Comparison of ENCODE assay signal across 11 cellular contexts in genomic region chr3:125602752-125603649, GRCh38. TPM values are rescaled to one million over a fixed set of nuclear protein-coding genes. Genes with fewer than 3 reads are reported as not detected.
A peak's percentile ranks its signal among the peaks of the same experiment; 100 is the strongest.
DNase-seq lines count a peak whose midpoint lies in the region; ATAC-seq, FAIRE-seq and TF ChIP-seq lines count a peak whose summit lies in the region.
"Had no signal": no experiment of that assay in that cellular context is flagged by ENCODE, and none has a peak within 500 bp of the region (broad histone marks: within the 10 kb centered on the region; RNA-seq: fewer than 3 reads in every experiment).

No MANE protein-coding gene starts in this region.

- H3K4me3 ChIP-seq in K562 (no peak overlapping the region), uterus (peak overlapping the region; percentile 19 to 20)
- H3K4me3 ChIP-seq: heart right ventricle had no signal

- DNase-seq in NCI-H1417 (lab: John Stamatoyannopoulos, UW) (peak; percentile 8 to 55 (median 31)), NCI-H1417 treated with DMSO at 0.1 percent for 48 hours (lab: John Stamatoyannopoulos, UW) (no peak), K562 (ENCODE audit: extremely low read depth in 1 of 4, low spot score in 3 of 4) (no peak), kidney tubule cell (ENCODE audit: low spot score) (peak; percentile 97), uterus (no peak), SKM-1 (lab: John Stamatoyannopoulos, UW; ENCODE audit: unreplicated experiment) (no peak)
- DNase-seq: activated CD4-positive, alpha-beta T cell treated with anti-CD3 and anti-CD28 coated beads, Interleukin-2, amount 50 U/mL, for 48 hours; AML-193; heart right ventricle had no signal

- FAIRE-seq in K562 (lab: Jason Lieb, UNC), result no peak

- H3K4me1 ChIP-seq in K562 (replicated peaks in 1 of 2; ENCODE audit: control insufficient read depth in 2 of 2, insufficient read depth in 2 of 2, low read length in 2 of 2) (no peaks in the 10 kb centered on the region), uterus (no peaks in the 10 kb centered on the region)
- H3K4me1 ChIP-seq: heart right ventricle had no signal

- TF ChIP-seq CTCF in K562 (IDR thresholded peaks at IDR 0.05 in 2 of 3, conservative IDR thresholded peaks at IDR 0.05 in 1 of 3; ENCODE audit: insufficient read depth in 2 of 3, low read depth in 1 of 3, low read length in 3 of 3) (no peak), uterus (IDR thresholded peaks at IDR 0.05) (peak in 1 of 4 experiments; percentile 9)

- no peak overlapping the region for H2AFZ ChIP-seq in K562 (ENCODE audit: low read depth, low read length)

- H3K79me2 ChIP-seq in K562 (ENCODE audit: control insufficient read depth, insufficient read depth, low read length), result no peaks in the 10 kb centered on the region

- in situ Hi-C loops in K562 (cut with MboI), result no loop called here

- H3K27ac ChIP-seq in K562 (ENCODE audit: extremely low read depth, low read depth, low read length) (no peak overlapping the region), uterus (peak overlapping the region; percentile 55 to 61)
- H3K27ac ChIP-seq: heart right ventricle had no signal

- ATAC-seq in K562 (no peak), GM18868 (IDR thresholded peaks at IDR 0.05; ENCODE audit: unreplicated experiment) (no peak), HG02884 (IDR thresholded peaks at IDR 0.05; ENCODE audit: unreplicated experiment) (no peak)
- ATAC-seq: heart right ventricle had no signal

- H3K36me3 ChIP-seq in K562 (ENCODE audit: control insufficient read depth, insufficient read depth, low read length), result no peaks in the 10 kb centered on the region
- H3K36me3 ChIP-seq in uterus, result no peaks in the 10 kb centered on the region
- H3K36me3 ChIP-seq: heart right ventricle had no signal

- TF ChIP-seq RAD21 in K562 (CRISPR knock-in tag; conservative IDR thresholded peaks at IDR 0.05 in 1 of 2, IDR thresholded peaks at IDR 0.05 in 1 of 2), result no peak

- TF ChIP-seq POLR2A in K562 (conservative IDR thresholded peaks at IDR 0.05), result no peak
- TF ChIP-seq POLR2A in uterus (IDR thresholded peaks at IDR 0.05), result no peak

- H3K9me1 ChIP-seq in K562 (ENCODE audit: control insufficient read depth, insufficient read depth, low read length), result no peaks in the 10 kb centered on the region

- no peak overlapping the region for H3K9ac ChIP-seq in K562 (ENCODE audit: insufficient read depth in 1 of 2, low read depth in 2 of 2, low read length in 2 of 2)

- intact Hi-C loops in K562 (cut with micrococcal nuclease), result no loop called here
- intact Hi-C loops in uterus (cut with DNase I; ENCODE audit: low total_unique reads), result no loop called here

- TF ChIP-seq EP300 in K562 (IDR thresholded peaks at IDR 0.05; ENCODE audit: low read length), result no peak

- POLR2A ChIA-PET in K562 (lab: Yijun Ruan, JAX), result no interaction called here

- BruUV-seq in K562 (replicated peaks; lab: Mats Ljungman, UMichigan), result no TSS peak

- WGBS in K562 (ENCODE audit: insufficient coverage, low coverage, missing lambda C conversion rate), result 5% methylated on average over 10 of the region's 10 CpGs

- H4K20me1 ChIP-seq in K562 (replicated peaks; ENCODE audit: control insufficient read depth, insufficient read depth, low read length), result no peaks in the 10 kb centered on the region

- no peaks in the 10 kb centered on the region; the same call in 1 of the 2 replicates for H3K9me3 ChIP-seq in K562 (replicated peaks; ENCODE audit: control insufficient read depth, insufficient read depth, low read depth, low read length)
- H3K9me3 ChIP-seq in uterus, result no peaks in the 10 kb centered on the region

- H3K4me2 ChIP-seq in K562 (ENCODE audit: insufficient read depth, low read length), result no peak overlapping the region

- CTCF ChIA-PET in K562 (lab: Yijun Ruan, JAX; ENCODE audit: low intra/inter-chr PET ratio), result no interaction called here

- no peaks in the 10 kb centered on the region for H3K27me3 ChIP-seq in K562 (ENCODE audit: control insufficient read depth in 2 of 2, insufficient read depth in 2 of 2, low read length in 2 of 2)
- H3K27me3 ChIP-seq in uterus, result no peaks in the 10 kb centered on the region
- H3K27me3 ChIP-seq: heart right ventricle had no signal

TF ChIP-seq in K562, 482 proteins besides CTCF, POLR2A, EP300 and RAD21 (continues in another document):
- TF ChIP-seq USF2 (CRISPR knock-in tag; IDR thresholded peaks at IDR 0.05) (peak; percentile 54), TARDBP (IDR thresholded peaks at IDR 0.05) (no peak), RAD51 (IDR thresholded peaks at IDR 0.05; ENCODE audit: borderline replicate concordance, low read depth) (peak; percentile 79), TOE1 (IDR thresholded peaks at IDR 0.05; ENCODE audit: borderline replicate concordance) (peak; percentile 50; the same call in 1 of the 2 replicates), TOE1 (CRISPR knock-in tag; IDR thresholded peaks at IDR 0.05; ENCODE audit: borderline replicate concordance, low read depth) (no peak), ARID2 (IDR thresholded peaks at IDR 0.05) (no peak)
- TF ChIP-seq, protein P1, sequence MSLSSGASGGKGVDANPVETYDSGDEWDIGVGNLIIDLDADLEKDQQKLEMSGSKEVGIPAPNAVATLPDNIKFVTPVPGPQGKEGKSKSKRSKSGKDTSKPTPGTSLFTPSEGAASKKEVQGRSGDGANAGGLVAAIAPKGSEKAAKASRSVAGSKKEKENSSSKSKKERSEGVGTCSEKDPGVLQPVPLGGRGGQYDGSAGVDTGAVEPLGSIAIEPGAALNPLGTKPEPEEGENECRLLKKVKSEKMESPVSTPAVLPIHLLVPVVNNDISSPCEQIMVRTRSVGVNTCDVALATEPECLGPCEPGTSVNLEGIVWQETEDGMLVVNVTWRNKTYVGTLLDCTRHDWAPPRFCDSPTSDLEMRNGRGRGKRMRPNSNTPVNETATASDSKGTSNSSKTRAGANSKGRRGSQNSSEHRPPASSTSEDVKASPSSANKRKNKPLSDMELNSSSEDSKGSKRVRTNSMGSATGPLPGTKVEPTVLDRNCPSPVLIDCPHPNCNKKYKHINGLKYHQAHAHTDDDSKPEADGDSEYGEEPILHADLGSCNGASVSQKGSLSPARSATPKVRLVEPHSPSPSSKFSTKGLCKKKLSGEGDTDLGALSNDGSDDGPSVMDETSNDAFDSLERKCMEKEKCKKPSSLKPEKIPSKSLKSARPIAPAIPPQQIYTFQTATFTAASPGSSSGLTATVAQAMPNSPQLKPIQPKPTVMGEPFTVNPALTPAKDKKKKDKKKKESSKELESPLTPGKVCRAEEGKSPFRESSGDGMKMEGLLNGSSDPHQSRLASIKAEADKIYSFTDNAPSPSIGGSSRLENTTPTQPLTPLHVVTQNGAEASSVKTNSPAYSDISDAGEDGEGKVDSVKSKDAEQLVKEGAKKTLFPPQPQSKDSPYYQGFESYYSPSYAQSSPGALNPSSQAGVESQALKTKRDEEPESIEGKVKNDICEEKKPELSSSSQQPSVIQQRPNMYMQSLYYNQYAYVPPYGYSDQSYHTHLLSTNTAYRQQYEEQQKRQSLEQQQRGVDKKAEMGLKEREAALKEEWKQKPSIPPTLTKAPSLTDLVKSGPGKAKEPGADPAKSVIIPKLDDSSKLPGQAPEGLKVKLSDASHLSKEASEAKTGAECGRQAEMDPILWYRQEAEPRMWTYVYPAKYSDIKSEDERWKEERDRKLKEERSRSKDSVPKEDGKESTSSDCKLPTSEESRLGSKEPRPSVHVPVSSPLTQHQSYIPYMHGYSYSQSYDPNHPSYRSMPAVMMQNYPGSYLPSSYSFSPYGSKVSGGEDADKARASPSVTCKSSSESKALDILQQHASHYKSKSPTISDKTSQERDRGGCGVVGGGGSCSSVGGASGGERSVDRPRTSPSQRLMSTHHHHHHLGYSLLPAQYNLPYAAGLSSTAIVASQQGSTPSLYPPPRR (CRISPR knock-in tag; IDR thresholded peaks at IDR 0.05; ENCODE audit: borderline replicate concordance), result no peak
- TF ChIP-seq, protein P2, sequence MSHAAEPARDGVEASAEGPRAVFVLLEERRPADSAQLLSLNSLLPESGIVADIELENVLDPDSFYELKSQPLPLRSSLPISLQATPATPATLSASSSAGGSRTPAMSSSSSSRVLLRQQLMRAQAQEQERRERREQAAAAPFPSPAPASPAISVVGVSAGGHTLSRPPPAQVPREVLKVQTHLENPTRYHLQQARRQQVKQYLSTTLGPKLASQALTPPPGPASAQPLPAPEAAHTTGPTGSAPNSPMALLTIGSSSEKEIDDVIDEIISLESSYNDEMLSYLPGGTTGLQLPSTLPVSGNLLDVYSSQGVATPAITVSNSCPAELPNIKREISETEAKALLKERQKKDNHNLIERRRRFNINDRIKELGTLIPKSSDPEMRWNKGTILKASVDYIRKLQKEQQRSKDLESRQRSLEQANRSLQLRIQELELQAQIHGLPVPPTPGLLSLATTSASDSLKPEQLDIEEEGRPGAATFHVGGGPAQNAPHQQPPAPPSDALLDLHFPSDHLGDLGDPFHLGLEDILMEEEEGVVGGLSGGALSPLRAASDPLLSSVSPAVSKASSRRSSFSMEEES (CRISPR knock-in tag; IDR thresholded peaks at IDR 0.05), result peak; percentile 83

RNA-seq across cellular contexts. Expression of gene OSBPL11, which starts 7.7 kb away (rescaled TPM):
- 2.5 and 6.6 TPM in 2 replicates for total RNA-seq in K562 (2011; cell fraction: chromatin; rRNA removed; ENCODE audit: low replicate concordance)
- total RNA-seq in K562 (2011; cell fraction: nucleolus; rRNA removed), result 1.8 and 2.1 TPM in 2 replicates
- total RNA-seq in K562 (2011; cell fraction: nucleoplasm; rRNA removed), result 2.9 and 3.1 TPM in 2 replicates
- total RNA-seq in K562 (2014; rRNA removed) (1.8 and 2.1 TPM in 2 replicates), K562 (2014; rRNA removed; fragmentation: Illumina TruSeq; extraction: Trizol) (4.1 and 4.7 TPM in 2 replicates), K562 (2015; rRNA removed; fragmentation: Illumina TruSeq; extraction: Trizol) (4.0 and 4.1 TPM in 2 replicates), K562 (2021) (4.3 and 4.6 TPM in 2 replicates), uterus (10 to 100 TPM in 2 of 4 donors, 1 to 10 TPM in 2; 2.6 to 21.1 (median 10.4) TPM)
- polyA plus RNA-seq in K562 (2011; rRNA removed) (3.1 and 3.2 TPM in 2 replicates), K562 (2014; fragmentation: Illumina TruSeq; extraction: Trizol) (4.0 and 5.0 TPM in 2 replicates), K562 (2014; fragmentation: Nextera tagmentation; extraction: Ambion mirVana) (1 to 10 TPM; 2.4 to 2.9 TPM), K562 (2014; rRNA removed) (2.1 and 2.5 TPM in 2 replicates)
- 0.67 and 1.9 TPM in 2 replicates for polyA plus RNA-seq in K562 (2011; cell fraction: cytosol; rRNA removed)
- 1.00 and 1.3 TPM in 2 replicates for polyA plus RNA-seq in K562 (2011; cell fraction: nucleus; rRNA removed)
- 2.5 and 3.5 TPM in 2 replicates for polyA plus RNA-seq in K562 (2012)
- 9.7 and 12.1 TPM in 2 replicates for polyA minus RNA-seq in K562 (2011; rRNA and poly(A)+ RNA removed)
- 2.5 and 3.1 TPM in 2 replicates for polyA minus RNA-seq in K562 (2011; cell fraction: cytosol; rRNA and poly(A)+ RNA removed)
- polyA minus RNA-seq in K562 (2011; cell fraction: nucleus; rRNA and poly(A)+ RNA removed), result 0.94 and 1.3 TPM in 2 replicates

Comparison
In these comparisons a context has a peak if more than half of its experiments do, and no peak if none do; other contexts are left out.
1. DNase-seq: peak in NCI-H1417 (3 of 3) and kidney tubule cell (single experiment); none in NCI-H1417 treated with DMSO at 0.1 percent for 48 hours (single experiment), K562 (0 of 4), uterus (0 of 2) and SKM-1 (single experiment).